In the genomic region with DNA sequence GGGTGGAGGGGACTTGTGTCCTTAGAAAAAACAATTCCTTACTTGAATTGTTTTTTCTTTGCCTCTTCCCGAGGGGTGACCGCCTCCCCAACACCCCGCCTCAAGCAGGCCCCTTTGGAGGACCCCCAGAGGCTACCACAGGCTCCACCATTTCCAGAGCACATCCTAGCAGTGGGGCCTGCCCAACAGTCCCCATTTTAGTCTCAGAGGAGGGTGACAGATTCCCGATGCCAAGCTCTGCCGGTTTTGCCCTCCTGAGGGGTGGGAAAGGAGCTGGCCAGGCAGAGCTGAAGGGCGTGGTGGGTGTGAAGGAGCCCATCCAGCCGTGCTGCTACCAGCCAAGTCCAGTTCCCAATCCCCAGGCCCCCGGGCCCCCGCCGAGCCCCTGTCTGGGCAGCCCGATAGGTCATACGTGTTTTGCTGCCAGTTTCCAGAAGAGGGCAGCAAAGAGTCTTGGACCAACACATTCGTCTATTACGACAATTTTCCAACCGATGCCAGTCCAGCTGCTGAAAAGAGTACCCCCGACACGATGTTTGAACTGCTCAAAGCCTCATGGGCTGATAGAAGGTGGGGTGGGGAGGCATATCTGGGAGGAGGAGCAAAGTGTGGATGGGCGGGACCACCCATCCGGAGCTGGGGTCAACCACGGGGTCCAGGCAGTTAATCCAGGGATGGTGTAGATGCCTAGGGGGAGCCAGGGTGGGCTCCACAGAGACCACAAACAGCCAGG, we compare ENCODE assay signal across 8 cellular contexts. TPM values are rescaled to one million over a fixed set of nuclear protein-coding genes. Genes with fewer than 3 reads are reported as not detected.
DNase-seq lines count a peak whose midpoint lies in the region; ATAC-seq and TF ChIP-seq lines count a peak whose summit lies in the region.

No MANE protein-coding gene starts in this region.

- no peaks in the 10 kb centered on the region for H4K20me1 ChIP-seq in hepatocyte (ENCODE audit: insufficient read depth, poor library complexity, severe bottlenecking)

- H3K9me3 ChIP-seq in hepatocyte (ENCODE audit: low read depth) = no peaks in the 10 kb centered on the region
- H3K9me3 ChIP-seq in skeletal muscle satellite cell (replicated peaks; ENCODE audit: low read length) = no peaks in the 10 kb centered on the region

- CTCF ChIA-PET in GM10248 (lab: Yijun Ruan, JAX) = interaction anchor here (0.8 to 3.6 kb wide), 20 partner anchors 10 to 344 kb away, joined by 3 to 25 read pairs (median 3); a partner anchor contains a TSS

- H3K36me3 ChIP-seq in hepatocyte (replicated peaks; ENCODE audit: insufficient read depth, low read depth) = no peaks in the 10 kb centered on the region
- H3K36me3 ChIP-seq in skeletal muscle satellite cell (ENCODE audit: insufficient read depth, low read length) = no peaks in the 10 kb centered on the region

- H3K4me1 ChIP-seq in hepatocyte (ENCODE audit: insufficient read depth) (no peaks in the 10 kb centered on the region), skeletal muscle satellite cell (ENCODE audit: control insufficient read depth, insufficient read depth, low read length) (peaks cover 5% of the 10 kb centered on the region)

- no peaks in the 10 kb centered on the region for H3K9me2 ChIP-seq in hepatocyte (replicated peaks; ENCODE audit: insufficient read depth)

- H3K4me3 ChIP-seq in hepatocyte = no peak overlapping the region
- peak overlapping the region; percentile 52 for H3K4me3 ChIP-seq in skeletal muscle satellite cell (ENCODE audit: low read length)

- no peaks in the 10 kb centered on the region for H3K79me2 ChIP-seq in hepatocyte

- ATAC-seq in HG03354 (IDR thresholded peaks at IDR 0.05; ENCODE audit: poor library complexity, severe bottlenecking, unreplicated experiment) = no peak
- ATAC-seq in GM18868 (IDR thresholded peaks at IDR 0.05; ENCODE audit: unreplicated experiment) = no peak

- 38% methylated on average over 20 of the region's 20 CpGs for WGBS in hepatocyte (ENCODE audit: low lambda C conversion rate, missing lambda C conversion rate)

- peak overlapping the region; percentile 34 for H3K9ac ChIP-seq in skeletal muscle satellite cell (ENCODE audit: low read depth, low read length)

- peak overlapping the region; percentile 51 for H3K4me2 ChIP-seq in hepatocyte
- peak overlapping the region; percentile 81 for H3K4me2 ChIP-seq in skeletal muscle satellite cell (ENCODE audit: low read length)

- H2AFZ ChIP-seq in hepatocyte = no peak overlapping the region

- DNase-seq in GM10248 (ENCODE audit: extremely low spot score) (peak; percentile 84), NCI-H1694 treated with DMSO at 0.1 percent for 48 hours (lab: John Stamatoyannopoulos, UW) (peak; percentile 90), T-helper 1 cell (peak in 4 of 5 donors; percentile 37 to 62 (median 44)), anterior cingulate cortex (lab: John Stamatoyannopoulos, UW) (peak in 34 of 58 donors; percentile 7 to 67 (median 28)), hepatocyte (ENCODE audit: low spot score) (peak; percentile 86)

- H3K27me3 ChIP-seq in hepatocyte = no peaks in the 10 kb centered on the region
- H3K27me3 ChIP-seq in skeletal muscle satellite cell (ENCODE audit: control insufficient read depth, insufficient read depth, low read length) = peaks cover 16% of the 10 kb centered on the region

- peak; percentile 76 for TF ChIP-seq CTCF in GM10248 (IDR thresholded peaks at IDR 0.05; ENCODE audit: control extremely low read depth, extremely low read depth, low read depth, missing control alignments)
- TF ChIP-seq CTCF in hepatocyte (IDR thresholded peaks at IDR 0.05; ENCODE audit: poor library complexity) = peak; percentile 81

- POLR2A ChIA-PET in GM10248 (lab: Yijun Ruan, JAX) = no interaction called here

- no peak overlapping the region for H3K27ac ChIP-seq in hepatocyte

RNA-seq across cellular contexts. Expression of a gene that starts 18.8 kb away (rescaled TPM):
- total RNA-seq in hepatocyte = 35.2 and 37.1 TPM in 2 replicates
- 43.1 and 55.8 TPM in 2 replicates for polyA plus RNA-seq in hepatocyte
- 42.1 and 45.2 TPM in 2 replicates for total RNA-seq in skeletal muscle satellite cell (2012; rRNA removed)

RNA-seq across cellular contexts. Expression of a gene that starts 46.1 kb away (rescaled TPM):
- total RNA-seq in hepatocyte = 2.2 and 3.0 TPM in 2 replicates
- polyA plus RNA-seq in hepatocyte = 4.7 and 7.6 TPM in 2 replicates
- total RNA-seq in skeletal muscle satellite cell (2012; rRNA removed) = 2.0 and 2.8 TPM in 2 replicates

RNA-seq across cellular contexts. Expression of a gene that starts 46.9 kb away (rescaled TPM):
- total RNA-seq in hepatocyte = 28.8 and 38.1 TPM in 2 replicates
- polyA plus RNA-seq in hepatocyte = 19.5 and 24.5 TPM in 2 replicates
- total RNA-seq in skeletal muscle satellite cell (2012; rRNA removed) = 49.1 and 59.3 TPM in 2 replicates

Comparison
In these comparisons a context has a peak if more than half of its experiments do, and no peak if none do; other contexts are left out.
1. DNase-seq: peak in every context shown above with its lines; median percentile 90 in NCI-H1694 treated with DMSO at 0.1 percent for 48 hours; 86 in hepatocyte; 84 in GM10248; 44 in T-helper 1 cell; 28 in anterior cingulate cortex.